Comparison of ENCODE assay signal across 19 cellular contexts in the genomic region with DNA sequence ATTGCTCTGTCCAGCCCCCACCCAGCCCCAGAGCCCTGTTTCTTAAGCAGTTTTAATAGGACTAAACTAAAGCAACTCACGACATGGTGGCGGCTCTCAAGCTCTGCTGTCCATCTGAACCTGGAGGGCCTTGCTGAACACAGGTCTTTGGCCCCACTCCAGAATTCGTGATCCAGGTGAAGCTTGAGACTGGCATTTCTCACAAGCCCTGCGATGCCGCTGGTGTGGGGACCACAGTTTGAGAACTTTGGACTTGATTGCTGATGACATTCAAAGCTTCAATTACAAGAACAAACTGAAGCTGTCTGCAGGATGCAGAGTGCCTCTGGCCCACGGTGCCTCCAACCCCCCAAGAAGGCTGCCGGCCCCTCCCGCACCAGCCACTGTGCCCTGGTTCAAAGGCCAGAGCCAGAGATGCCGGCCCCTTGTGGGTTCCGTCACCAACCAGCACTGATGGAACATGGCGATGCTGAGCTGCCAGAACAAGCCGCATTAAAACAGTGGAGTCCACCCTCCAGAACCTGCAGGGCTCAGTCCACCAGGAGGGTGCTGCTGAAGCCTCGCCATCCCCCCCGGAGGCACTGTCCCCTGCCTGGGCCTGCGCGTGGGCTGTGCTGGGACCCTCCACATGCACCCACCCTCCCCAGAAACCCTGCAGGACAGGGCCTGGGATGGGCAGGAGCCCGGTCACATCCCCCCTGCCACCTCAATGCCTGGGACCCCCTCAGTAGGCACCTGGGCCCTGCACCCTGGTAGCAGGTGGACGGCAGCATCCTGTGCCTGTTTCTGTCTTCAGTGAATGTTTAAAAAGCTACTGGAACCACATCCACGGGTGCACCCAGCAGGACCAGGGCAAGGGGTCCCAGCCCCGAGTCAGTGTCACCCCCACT.
A peak's percentile ranks its signal among the peaks of the same experiment; 100 is the strongest.
DNase-seq lines count a peak whose midpoint lies in the region; ATAC-seq and TF ChIP-seq lines count a peak whose summit lies in the region.
"Had no signal": no experiment of that assay in that cellular context is flagged by ENCODE, and none has a peak within 500 bp of the region (broad histone marks: within the 10 kb centered on the region; RNA-seq: fewer than 3 reads in every experiment).

No MANE protein-coding gene starts in this region.

- no peak overlapping the region for H3K23ac ChIP-seq in mesenchymal stem cell (ENCODE audit: low read length in 2 of 2)

- H3K18ac ChIP-seq in mesenchymal stem cell (ENCODE audit: low read depth in 1 of 2, low read length in 2 of 2), result no peak overlapping the region

- H3K27me3 ChIP-seq in mesenchymal stem cell (ENCODE audit: control insufficient read depth in 1 of 2, insufficient read depth in 1 of 2, low read length in 2 of 2) (no peaks in the 10 kb centered on the region), testis (no peaks in the 10 kb centered on the region)
- H3K27me3 ChIP-seq: BE2C had no signal

- H3K4me3 Mint-ChIP-seq in activated T-cell treated with anti-CD3 and anti-CD28 coated beads, Interleukin-2, amount 50 U/mL, for 24 hours, result no peak overlapping the region
- H3K4me3 Mint-ChIP-seq: CD4-positive, CD25-positive, alpha-beta regulatory T cell had no signal

- intact Hi-C loops in testis (cut with DNase I; ENCODE audit: low total_unique reads), result no loop called here

- H3K9me3 ChIP-seq in mesenchymal stem cell (ENCODE audit: control insufficient read depth, low read length), result no peaks in the 10 kb centered on the region
- no peaks in the 10 kb centered on the region for H3K9me3 ChIP-seq in testis
- H3K9me3 ChIP-seq: BE2C had no signal

- TF ChIP-seq POLR2A in testis (IDR thresholded peaks at IDR 0.05), result no peak

- no peaks in the 10 kb centered on the region for H3K9me3 Mint-ChIP-seq in activated T-cell treated with anti-CD3 and anti-CD28 coated beads, Interleukin-2, amount 50 U/mL, for 24 hours

- H3K4me2 ChIP-seq in mesenchymal stem cell (ENCODE audit: low read length, poor library complexity, severe bottlenecking), result no peak overlapping the region

- no peaks in the 10 kb centered on the region for H3K27me3 Mint-ChIP-seq in activated T-cell treated with anti-CD3 and anti-CD28 coated beads, Interleukin-2, amount 50 U/mL, for 24 hours
- H3K27me3 Mint-ChIP-seq: CD4-positive, CD25-positive, alpha-beta regulatory T cell had no signal

- H3K4me1 Mint-ChIP-seq in activated T-cell treated with anti-CD3 and anti-CD28 coated beads, Interleukin-2, amount 50 U/mL, for 24 hours (ENCODE audit: low read depth), result no peaks in the 10 kb centered on the region
- H3K4me1 Mint-ChIP-seq: CD4-positive, CD25-positive, alpha-beta regulatory T cell had no signal

- H3K4me1 ChIP-seq in mesenchymal stem cell (ENCODE audit: control insufficient read depth, insufficient read depth, low read depth, low read length) (peaks cover 4% of the 10 kb centered on the region), testis (peaks cover under 1% of the 10 kb centered on the region)
- H3K4me1 ChIP-seq: BE2C had no signal

- no peak overlapping the region for H2AFZ ChIP-seq in mesenchymal stem cell (ENCODE audit: low read depth, low read length)

- H2AK5ac ChIP-seq in mesenchymal stem cell (ENCODE audit: low read length, severe bottlenecking), result no peak overlapping the region

- no peak overlapping the region for H4K91ac ChIP-seq in mesenchymal stem cell (ENCODE audit: low read length)

- no peak for ATAC-seq in HG03460 (IDR thresholded peaks at IDR 0.05; ENCODE audit: unreplicated experiment)

- DNase-seq in activated T-cell treated with anti-CD3 and anti-CD28 coated beads, Interleukin-2, amount 50 U/mL, for 1 hour, result peak; percentile 8
- no peak for DNase-seq in activated T-cell treated with anti-CD3 and anti-CD28 coated beads, Interleukin-2, amount 50 U/mL, for 24 hours
- DNase-seq in RWPE1 (ENCODE audit: low spot score) (no peak), mesenchymal stem cell (no peak), testis (peak; percentile 10), AG08396 (ENCODE audit: low spot score) (no peak)
- DNase-seq: BE2C; CD4-positive, CD25-positive, alpha-beta regulatory T cell; COR-L47; GDM1; HCEC 1CT; MM.1S; NCI-H1092 treated with DMSO at 0.1 percent for 48 hours; NCI-H146; NCI-H2029 treated with DMSO at 0.1 percent for 48 hours; NCI-H2171; OCI-M1; SHP77 treated with DMSO at 0.1 percent for 48 hours had no signal

- no peak overlapping the region for H2BK5ac ChIP-seq in mesenchymal stem cell (ENCODE audit: low read depth, low read length, poor library complexity, severe bottlenecking)

- H3K9ac ChIP-seq in mesenchymal stem cell (ENCODE audit: low read length), result no peak overlapping the region

- POLR2A ChIA-PET in RWPE1 (lab: Yijun Ruan, JAX; ENCODE audit: low non-redundant PET), result no interaction called here

- H2BK12ac ChIP-seq in mesenchymal stem cell (ENCODE audit: low read length in 2 of 2), result no peak overlapping the region

- no peak overlapping the region for H2BK120ac ChIP-seq in mesenchymal stem cell (ENCODE audit: low read depth, low read length)

- H3K27ac ChIP-seq in RWPE1 (0 out of 2 replicates have a peak overlapping the region, but pooled peaks have one; percentile 12), mesenchymal stem cell (ENCODE audit: low read length, poor library complexity, severe bottlenecking) (no peak overlapping the region), testis (no peak overlapping the region)

- TF ChIP-seq CTCF in RWPE1 (conservative IDR thresholded peaks at IDR 0.05; ENCODE audit: low read depth) (no peak), testis (IDR thresholded peaks at IDR 0.05) (no peak)

- H3K14ac ChIP-seq in mesenchymal stem cell (ENCODE audit: low read length in 2 of 2), result peak overlapping the region in 1 of 2 experiments; percentile 68

- no peaks in the 10 kb centered on the region for H3K36me3 Mint-ChIP-seq in activated T-cell treated with anti-CD3 and anti-CD28 coated beads, Interleukin-2, amount 50 U/mL, for 24 hours (ENCODE audit: low read depth)
- H3K36me3 Mint-ChIP-seq: CD4-positive, CD25-positive, alpha-beta regulatory T cell had no signal

- H3K36me3 ChIP-seq in mesenchymal stem cell (ENCODE audit: control insufficient read depth in 1 of 2, insufficient read depth in 2 of 2, low read depth in 1 of 2, low read length in 2 of 2) (no peaks in the 10 kb centered on the region), testis (ENCODE audit: low read depth, missing control alignments) (no peaks in the 10 kb centered on the region)
- H3K36me3 ChIP-seq: BE2C had no signal

- H4K8ac ChIP-seq in mesenchymal stem cell (ENCODE audit: low read length), result no peak overlapping the region

- CTCF ChIA-PET in RWPE1 (lab: Yijun Ruan, JAX), result no interaction called here

- H3K4ac ChIP-seq in mesenchymal stem cell (ENCODE audit: low read depth in 1 of 2, low read length in 2 of 2), result no peak overlapping the region

- no peak overlapping the region for H3K27ac Mint-ChIP-seq in activated T-cell treated with anti-CD3 and anti-CD28 coated beads, Interleukin-2, amount 50 U/mL, for 24 hours
- H3K27ac Mint-ChIP-seq: CD4-positive, CD25-positive, alpha-beta regulatory T cell had no signal

- H3K4me3 ChIP-seq in mesenchymal stem cell (ENCODE audit: insufficient read depth in 1 of 2, low read depth in 1 of 2, low read length in 2 of 2), result no peak overlapping the region
- no peak overlapping the region for H3K4me3 ChIP-seq in testis

- no peaks in the 10 kb centered on the region for H3K79me1 ChIP-seq in mesenchymal stem cell (replicated peaks; ENCODE audit: low read length, poor library complexity, severe bottlenecking)

- H2BK15ac ChIP-seq in mesenchymal stem cell (ENCODE audit: low read depth, poor library complexity, severe bottlenecking), result peak overlapping the region; percentile 19

- WGBS in mesenchymal stem cell, result 90% methylated on average over 20 of the region's 20 CpGs
- WGBS in testis, 2 donors, result 80 to 86% methylated on average over 2 to 20 of the region's 20 CpGs

Comparison
In these comparisons a context has a peak if more than half of its experiments do, and no peak if none do; other contexts are left out.
1. DNase-seq: peak in activated T-cell treated with anti-CD3 and anti-CD28 coated beads, Interleukin-2, amount 50 U/mL, for 1 hour (single experiment) and testis (single experiment); none in activated T-cell treated with anti-CD3 and anti-CD28 coated beads, Interleukin-2, amount 50 U/mL, for 24 hours (single experiment), RWPE1 (single experiment), mesenchymal stem cell (single experiment) and AG08396 (single experiment).